ENCODE assay signal across 19 cellular contexts in genomic region chr1:12714710-12715500, GRCh38. TPM values are rescaled to one million over a fixed set of nuclear protein-coding genes. Genes with fewer than 3 reads are reported as not detected.
DNase-seq lines count a peak whose midpoint lies in the region; ATAC-seq, FAIRE-seq and TF ChIP-seq lines count a peak whose summit lies in the region.
"Had no signal": no experiment of that assay in that cellular context is flagged by ENCODE, and none has a peak within 500 bp of the region (broad histone marks: within the 10 kb centered on the region; RNA-seq: fewer than 3 reads in every experiment).

No MANE protein-coding gene starts in this region.

- H4K5ac ChIP-seq in H1 (ENCODE audit: insufficient read length, low read depth, low read length): peak overlapping the region; percentile 28

- H2BK20ac ChIP-seq in H1 (ENCODE audit: low read length): peak overlapping the region; percentile 76; the same call in 1 of the 2 replicates

- H4K91ac ChIP-seq in H1 (replicated peaks; ENCODE audit: insufficient read length, low read length): peak overlapping the region; percentile 91

- no peak for TF ChIP-seq EP300 in H1 (IDR thresholded peaks at IDR 0.05; ENCODE audit: borderline replicate concordance in 1 of 2, low read depth in 2 of 2, low read length in 2 of 2)

- H3K23me2 ChIP-seq in H1 (ENCODE audit: low read depth, low read length): peaks cover 3% of the 10 kb centered on the region; the same call in 1 of the 2 replicates

- H3K79me1 ChIP-seq in H1 (ENCODE audit: low read depth, low read length): no peaks in the 10 kb centered on the region

- H3K14ac ChIP-seq in H1 (ENCODE audit: insufficient read length): no peak overlapping the region

- ATAC-seq in left lobe of liver: peak; percentile 56
- no peak for ATAC-seq in HG03175 (IDR thresholded peaks at IDR 0.05; ENCODE audit: unreplicated experiment)
- ATAC-seq in GM21619 (IDR thresholded peaks at IDR 0.05; ENCODE audit: unreplicated experiment): no peak

- peak overlapping the region; percentile 6; the same call in 1 of the 2 replicates for H2AK5ac ChIP-seq in H1 (ENCODE audit: low read depth, low read length)

- H2BK5ac ChIP-seq in H1 (ENCODE audit: low read depth, low read length): peak overlapping the region; percentile 94; the same call in 1 of the 2 replicates

- no peak overlapping the region for H3K56ac ChIP-seq in H1 (replicated peaks; ENCODE audit: insufficient read length, low read depth, low read length)

- H2BK12ac ChIP-seq in H1 (ENCODE audit: low read depth, low read length): 0 out of 2 replicates have a peak overlapping the region, but pooled peaks have one; percentile 3

- H3K4ac ChIP-seq in H1 (replicated peaks; ENCODE audit: insufficient read length, low read depth, low read length): no peak overlapping the region

- WGBS in H1 (ENCODE audit: extremely low coverage in 1 of 2, insufficient coverage in 1 of 2, insufficient read length in 1 of 2, insufficient replicate concordance in 2 of 2, low coverage in 1 of 2, low lambda C conversion rate in 2 of 2, missing lambda C conversion rate in 1 of 2), 2 experiments: 79% methylated on average over 3 of the region's 3 CpGs; no CpG with 5 or more reads in 1 of the 2 experiments

- TF ChIP-seq RAD21 in H1 (IDR thresholded peaks at IDR 0.05 in 1 of 2, conservative IDR thresholded peaks at IDR 0.05 in 1 of 2; ENCODE audit: low read depth in 2 of 2, low read length in 2 of 2): no peak

- no peaks in the 10 kb centered on the region for H3K9me3 ChIP-seq in ES-I3 (ENCODE audit: control insufficient read depth, insufficient read depth, low read length)
- H3K9me3 ChIP-seq in HUES6 (ENCODE audit: control insufficient read depth, insufficient read depth, low read depth, low read length): no peaks in the 10 kb centered on the region
- no peaks in the 10 kb centered on the region for H3K9me3 ChIP-seq in H1 (ENCODE audit: insufficient read depth in 2 of 2, low read depth in 1 of 2, low read length in 1 of 2)
- H3K9me3 ChIP-seq: HAP-1 had no signal

- H3K27me3 ChIP-seq in HUES6 (ENCODE audit: control insufficient read depth, insufficient read depth, low read length): no peaks in the 10 kb centered on the region
- no peaks in the 10 kb centered on the region for H3K27me3 ChIP-seq in H1 (replicated peaks in 1 of 4; ENCODE audit: control insufficient read depth in 3 of 4, extremely low read depth in 1 of 4, insufficient read depth in 3 of 4, low read length in 3 of 4)

- H3K79me2 ChIP-seq in H1 (ENCODE audit: control insufficient read depth in 1 of 2, insufficient read depth in 2 of 2, low read length in 2 of 2): no peaks in the 10 kb centered on the region

- H3K4me2 ChIP-seq in H1 (ENCODE audit: insufficient read depth in 1 of 2, low read depth in 2 of 2, low read length in 2 of 2): peak overlapping the region in 1 of 2 experiments; percentile 43; a peak in 2 of 4 replicates

- H2AFZ ChIP-seq in H1 (ENCODE audit: low read length): peak overlapping the region; percentile 50; the same call in 1 of the 2 replicates

- POLR2A ChIA-PET in H1 (lab: Charles Lee; ENCODE audit: partially characterized antibody) (interaction anchor here (1.1 kb wide), 1 partner anchor 49 kb away, joined by 4 read pairs; no protein-coding TSS in a partner anchor), RWPE1 (lab: Yijun Ruan, JAX; ENCODE audit: low non-redundant PET) (no interaction called here)

- H3K36me3 ChIP-seq in ES-I3 (ENCODE audit: insufficient read depth, low read length) (no peaks in the 10 kb centered on the region), HUES6 (ENCODE audit: control insufficient read depth, insufficient read depth, low read length) (no peaks in the 10 kb centered on the region), H1 (ENCODE audit: control insufficient read depth in 2 of 4, insufficient read depth in 4 of 4, low read length in 3 of 4) (no peaks in the 10 kb centered on the region)
- H3K36me3 ChIP-seq: HAP-1 had no signal

- TF ChIP-seq POLR2A in H1 (IDR thresholded peaks at IDR 0.05; ENCODE audit: control extremely low read depth in 1 of 2, low read depth in 2 of 2, low read length in 2 of 2): no peak

- H3K27ac ChIP-seq in HUES6 (ENCODE audit: low read depth, low read length): peak overlapping the region; percentile 88
- no peak overlapping the region for H3K27ac ChIP-seq in H1 (ENCODE audit: low read depth, low read length)
- no peak overlapping the region for H3K27ac ChIP-seq in RWPE1

- TF ChIP-seq CTCF in H1 (IDR thresholded peaks at IDR 0.05; ENCODE audit: control extremely low read depth in 1 of 3, insufficient read depth in 1 of 3, low read depth in 1 of 3, low read length in 3 of 3) (no peak), RWPE1 (conservative IDR thresholded peaks at IDR 0.05; ENCODE audit: low read depth) (no peak)

- no peak overlapping the region for H4K8ac ChIP-seq in H1 (ENCODE audit: extremely low read depth, insufficient read depth, low read length)

- no peak overlapping the region for H3K23ac ChIP-seq in H1 (ENCODE audit: insufficient read length)

- peak overlapping the region; percentile 55 for H3K18ac ChIP-seq in H1 (ENCODE audit: extremely low read depth, low read length)

- H3K4me1 ChIP-seq in ES-I3 (ENCODE audit: insufficient read depth, low read length): peaks cover 71% of the 10 kb centered on the region
- peaks cover 66% of the 10 kb centered on the region for H3K4me1 ChIP-seq in HUES6 (ENCODE audit: control insufficient read depth, insufficient read depth, low read length)
- peaks cover 9 to 33% (median 28%) of the 10 kb centered on the region in 4 experiments for H3K4me1 ChIP-seq in H1 (replicated peaks in 1 of 4; ENCODE audit: control insufficient read depth in 3 of 4, insufficient read depth in 4 of 4, low read length in 3 of 4)
- H3K4me1 ChIP-seq: HAP-1 had no signal

- FAIRE-seq in H1 (lab: Jason Lieb, UNC): no peak
- FAIRE-seq: HTR-8/SVneo, RCC 7860 had no signal

- H3K4me3 ChIP-seq in HUES6 (ENCODE audit: low read depth, low read length) (no peak overlapping the region; the same call in 1 of the 2 replicates), H1 (ENCODE audit: extremely low read depth in 1 of 4, insufficient read depth in 2 of 4, low read depth in 3 of 4, low read length in 4 of 4) (no peak overlapping the region)
- H3K4me3 ChIP-seq: HAP-1 had no signal

- H2BK15ac ChIP-seq in H1 (ENCODE audit: low read length): no peak overlapping the region

- H2BK120ac ChIP-seq in H1 (replicated peaks; ENCODE audit: low read depth, low read length): peak overlapping the region; percentile 55

- DNase-seq in H1 (ENCODE audit: low read depth in 1 of 2, low spot score in 2 of 2) (no peak), left lobe of liver (ENCODE audit: low spot score) (no peak), RWPE1 (ENCODE audit: low spot score) (no peak), DMS 273 treated with DMSO at 0.1 percent for 48 hours (lab: John Stamatoyannopoulos, UW) (no peak)
- DNase-seq: COR-L47, DMS153, KBM-7, NCI-H1092 treated with DMSO at 0.1 percent for 48 hours, NCI-H2227 treated with DMSO at 0.1 percent for 48 hours, NCI-H524 treated with DMSO at 0.1 percent for 48 hours, SIG-M5 had no signal

- H4K20me1 ChIP-seq in H1 (replicated peaks in 1 of 2; ENCODE audit: control insufficient read depth in 1 of 2, insufficient read depth in 2 of 2, low read length in 2 of 2): no peaks in the 10 kb centered on the region

- CTCF ChIA-PET in H1 (lab: Charles Lee; ENCODE audit: partially characterized antibody): interaction anchor here (0.5 to 0.6 kb wide), 2 partner anchors 30 to 78 kb away, joined by 3 to 4 read pairs; no protein-coding TSS in a partner anchor
- CTCF ChIA-PET in RWPE1 (lab: Yijun Ruan, JAX): no interaction called here

- H3K9ac ChIP-seq in ES-I3 (ENCODE audit: low read depth, low read length) (peak overlapping the region; percentile 12; the same call in 1 of the 2 replicates), HUES6 (ENCODE audit: low read length) (peak overlapping the region; percentile 68), H1 (replicated peaks in 1 of 4; ENCODE audit: extremely low read depth in 1 of 4, low read depth in 3 of 4, low read length in 3 of 4) (no peak overlapping the region)

TF ChIP-seq in H1, 55 proteins besides CTCF, POLR2A, EP300 and RAD21 (continues in another document):
- no peak for TF ChIP-seq JUND (IDR thresholded peaks at IDR 0.05; ENCODE audit: low read length)
- TF ChIP-seq PHF8 (conservative IDR thresholded peaks at IDR 0.05; ENCODE audit: low read depth, low read length): no peak
- TF ChIP-seq CHD1 (IDR thresholded peaks at IDR 0.05; ENCODE audit: low read depth, low read length): no peak

RNA-seq across cellular contexts. Expression of gene AADACL3, which starts 1.0 kb away (rescaled TPM):
- total RNA-seq in H1 (2021; fragmentation: NEBNext Ultra II Directional; extraction: Animal tissue kit (Norgen Biotek cat#: 25700)): 2.3 and 2.4 TPM in 2 replicates
- polyA plus RNA-seq in H1 (2011; rRNA removed): 0.33 and 0.52 TPM in 2 replicates
- polyA plus RNA-seq in H1 (2011; cell fraction: cytosol; rRNA removed): 0.62 TPM
- 0.76 TPM for polyA plus RNA-seq in H1 (2011; cell fraction: nucleus; rRNA removed)
- polyA plus RNA-seq in H1 (2012, experiment 1 of 2): 0.37 to 0.64 TPM (median 0.53 TPM) in 4 replicates
- polyA plus RNA-seq in H1 (2012, experiment 2 of 2): 0.17 TPM
- polyA plus RNA-seq in H1 (2013, experiment 1 of 2): 1.8 TPM
- 2.1 TPM for polyA plus RNA-seq in H1 (2013, experiment 2 of 2)
- polyA minus RNA-seq in H1 (2011; rRNA and poly(A)+ RNA removed): 1.8 TPM in 2 replicates
- polyA minus RNA-seq in H1 (2011; cell fraction: cytosol; rRNA and poly(A)+ RNA removed): 0.37 TPM
- 2.1 TPM for polyA minus RNA-seq in H1 (2011; cell fraction: nucleus; rRNA and poly(A)+ RNA removed)
- total RNA-seq in left lobe of liver: not detected
- polyA plus RNA-seq: CD14-positive monocyte had no signal

RNA-seq across cellular contexts. Expression of gene CFAP107, which starts 31.1 kb away (rescaled TPM):
- not detected in 2 replicates for total RNA-seq in H1 (2021; fragmentation: NEBNext Ultra II Directional; extraction: Animal tissue kit (Norgen Biotek cat#: 25700))
- polyA plus RNA-seq in H1 (2011; rRNA removed): 0.13 and 0.23 TPM in 2 replicates
- polyA plus RNA-seq in H1 (2011; cell fraction: cytosol; rRNA removed): not detected
- polyA plus RNA-seq in H1 (2011; cell fraction: nucleus; rRNA removed): 0.13 TPM
- polyA plus RNA-seq in H1 (2012, experiment 1 of 2): 0.18 TPM in 1 of 4 replicates, not detected in the others
- not detected for polyA plus RNA-seq in H1 (2012, experiment 2 of 2)
- polyA plus RNA-seq in H1 (2013, experiment 1 of 2): 0.16 TPM
- polyA plus RNA-seq in H1 (2013, experiment 2 of 2): 0.13 TPM
- not detected in 2 replicates for polyA minus RNA-seq in H1 (2011; rRNA and poly(A)+ RNA removed)
- not detected for polyA minus RNA-seq in H1 (2011; cell fraction: cytosol; rRNA and poly(A)+ RNA removed)
- polyA minus RNA-seq in H1 (2011; cell fraction: nucleus; rRNA and poly(A)+ RNA removed): not detected
- not detected for total RNA-seq in left lobe of liver
- polyA plus RNA-seq: CD14-positive monocyte had no signal

RNA-seq across cellular contexts. Expression of gene PRAMEF12, which starts 58.6 kb away (rescaled TPM):
- not detected in 2 replicates for total RNA-seq in H1 (2021; fragmentation: NEBNext Ultra II Directional; extraction: Animal tissue kit (Norgen Biotek cat#: 25700))
- not detected in 2 replicates for polyA plus RNA-seq in H1 (2011; rRNA removed)
- polyA plus RNA-seq in H1 (2011; cell fraction: cytosol; rRNA removed): not detected
- not detected for polyA plus RNA-seq in H1 (2011; cell fraction: nucleus; rRNA removed)
- polyA plus RNA-seq in H1 (2012, experiment 1 of 2): 0.09 TPM in 1 of 4 replicates, not detected in the others
- not detected for polyA plus RNA-seq in H1 (2012, experiment 2 of 2)
- not detected for polyA plus RNA-seq in H1 (2013, experiment 1 of 2)
- polyA plus RNA-seq in H1 (2013, experiment 2 of 2): not detected
- not detected in 2 replicates for polyA minus RNA-seq in H1 (2011; rRNA and poly(A)+ RNA removed)
- polyA minus RNA-seq in H1 (2011; cell fraction: cytosol; rRNA and poly(A)+ RNA removed): not detected
- polyA minus RNA-seq in H1 (2011; cell fraction: nucleus; rRNA and poly(A)+ RNA removed): not detected
- not detected for total RNA-seq in left lobe of liver
- polyA plus RNA-seq: CD14-positive monocyte had no signal

Comparison
In these comparisons a context has a peak if more than half of its experiments do, and no peak if none do; other contexts are left out.
1. H3K9ac ChIP-seq: peak in ES-I3 (single experiment) and HUES6 (single experiment); none in H1 (0 of 4).